Comparison of ENCODE assay signal across 21 cellular contexts in genomic region chr2:165720526-165720925, GRCh38.
DNase-seq lines count a peak whose midpoint lies in the region; ATAC-seq, FAIRE-seq and TF ChIP-seq lines count a peak whose summit lies in the region.
"Had no signal": no experiment of that assay in that cellular context is flagged by ENCODE, and none has a peak within 500 bp of the region (broad histone marks: within the 10 kb centered on the region; RNA-seq: fewer than 3 reads in every experiment).

No MANE protein-coding gene starts in this region.

- TF ChIP-seq POLR2A in endothelial cell of umbilical vein (IDR thresholded peaks at IDR 0.05; ENCODE audit: low read depth, low read length): no peak

- no peaks in the 10 kb centered on the region for H3K79me2 ChIP-seq in endothelial cell of umbilical vein (ENCODE audit: control insufficient read depth, insufficient read depth, low read length)

- POLR2A ChIA-PET in BJ (lab: Charles Lee) (interaction anchor here (0.5 kb wide), 1 partner anchor 630 kb away, joined by 7 read pairs; no protein-coding TSS in a partner anchor), endothelial cell of umbilical vein (lab: Charles Lee) (no interaction called here)
- POLR2A ChIA-PET in CD4-positive, alpha-beta T cell (lab: Charles Lee): no interaction called here

- no peaks in the 10 kb centered on the region for H3K36me3 ChIP-seq in BJ (ENCODE audit: control insufficient read depth, insufficient read depth, low read length)
- no peaks in the 10 kb centered on the region for H3K36me3 ChIP-seq in endothelial cell of umbilical vein (ENCODE audit: control insufficient read depth in 2 of 2, extremely low read depth in 1 of 2, insufficient read depth in 2 of 2, low read length in 2 of 2)
- H3K36me3 ChIP-seq: upper lobe of left lung had no signal

- no peak overlapping the region for H2AFZ ChIP-seq in endothelial cell of umbilical vein (ENCODE audit: low read depth, low read length)

- H3K9me3 ChIP-seq in endothelial cell of umbilical vein (replicated peaks; ENCODE audit: control insufficient read depth, insufficient read depth, low read length): no peaks in the 10 kb centered on the region
- no peaks in the 10 kb centered on the region for H3K9me3 ChIP-seq in CD4-positive, alpha-beta T cell (ENCODE audit: control insufficient read depth, low read length)
- H3K9me3 ChIP-seq: upper lobe of left lung had no signal

- no peak for TF ChIP-seq CTCF in BJ (IDR thresholded peaks at IDR 0.05; ENCODE audit: insufficient read depth, low read depth, low read length)
- TF ChIP-seq CTCF in endothelial cell of umbilical vein (IDR thresholded peaks at IDR 0.05; ENCODE audit: extremely low read depth in 1 of 2, insufficient read depth in 1 of 2, low read depth in 1 of 2, low read length in 2 of 2): no peak
- no peak for TF ChIP-seq CTCF in CD4-positive, alpha-beta T cell (IDR thresholded peaks at IDR 0.05)

- no peak overlapping the region for H3K4me3 Mint-ChIP-seq in CD4-positive, alpha-beta T cell
- H3K4me3 Mint-ChIP-seq: CD14-positive monocyte; stimulated activated naive B cell treated with anti-CD40 and anti-IgM and Interleukin-4, amounts not matched to agents 10 μg/mL and 1 μg/mL and 100 μg/mL, for 72 hours had no signal

- no peak for ATAC-seq in CD4-positive, alpha-beta T cell (ENCODE audit: poor library complexity)
- ATAC-seq: foreskin keratinocyte; HCT116; PC-3; stimulated activated naive B cell treated with anti-CD40 and anti-IgM and Interleukin-4, amounts not matched to agents 10 μg/mL and 1 μg/mL and 100 μg/mL, for 72 hours had no signal

- DNase-seq in BJ (ENCODE audit: low read depth) (peak; percentile 88), M059J (ENCODE audit: low read depth) (peak; percentile 89), endothelial cell of umbilical vein (ENCODE audit: low read depth, low spot score) (no peak), non-pigmented ciliary epithelial cell (ENCODE audit: low read depth) (peak; percentile 84), DMS153 (lab: John Stamatoyannopoulos, UW) (no peak), NOMO-1 (lab: John Stamatoyannopoulos, UW; ENCODE audit: unreplicated experiment in 2 of 2) (no peak), islet precursor cell (no peak)
- DNase-seq in CD4-positive, alpha-beta T cell: no peak
- DNase-seq: activated CD8-positive, alpha-beta memory T cell treated with anti-CD3 and anti-CD28 coated beads for 24 hours; aorta; DND-41; foreskin keratinocyte; NCI-H1417 treated with DMSO at 0.1 percent for 48 hours; NCI-H524; PC-3; stimulated activated naive B cell treated with anti-CD40 and anti-IgM and Interleukin-4, amounts not matched to agents 10 μg/mL and 1 μg/mL and 100 μg/mL, for 72 hours; upper lobe of left lung had no signal

- FAIRE-seq in endothelial cell of umbilical vein (lab: Jason Lieb, UNC): peak; percentile 4

- dilution Hi-C loops in endothelial cell of umbilical vein (cut with MboI; ENCODE audit: extremely low pct_ligation_motif_present, low sequenced_read_pairs): no loop called here

- peaks cover 3% of the 10 kb centered on the region for H3K4me1 ChIP-seq in endothelial cell of umbilical vein (ENCODE audit: control insufficient read depth, extremely low read depth, insufficient read depth, low read length)
- H3K4me1 ChIP-seq: upper lobe of left lung had no signal

- H3K27ac Mint-ChIP-seq in CD4-positive, alpha-beta T cell: no peak overlapping the region
- H3K27ac Mint-ChIP-seq: activated T-helper 2 cell treated with anti-CD3 and anti-CD28 coated beads, Interferon-gamma antibody, Interleukin-2, Interleukin-4, amounts not matched to agents 10 μg/mL and 5 μg/mL and 100 μg/mL, durations not matched to agents 14 hours and 24 hours and 36 hours; CD14-positive monocyte; stimulated activated naive B cell treated with anti-CD40 and anti-IgM and Interleukin-4, amounts not matched to agents 10 μg/mL and 1 μg/mL and 100 μg/mL, for 72 hours had no signal

- CTCF ChIA-PET in BJ (lab: Yijun Ruan, JAX): no interaction called here
- CTCF ChIA-PET in endothelial cell of umbilical vein (lab: Charles Lee): no interaction called here
- CTCF ChIA-PET in CD4-positive, alpha-beta T cell (lab: Charles Lee): no interaction called here

- H3K27ac ChIP-seq in endothelial cell of umbilical vein (ENCODE audit: insufficient read depth, low read depth, low read length): no peak overlapping the region
- H3K27ac ChIP-seq in CD4-positive, alpha-beta T cell (ENCODE audit: low read depth, low read length): no peak overlapping the region
- H3K27ac ChIP-seq: foreskin keratinocyte, skin epidermis, upper lobe of left lung had no signal

- intact Hi-C loops in endothelial cell of umbilical vein (cut with micrococcal nuclease): no loop called here
- intact Hi-C loops in CD4-positive, alpha-beta T cell (cut with DNase I, micrococcal nuclease): no loop called here

- no peaks in the 10 kb centered on the region for H3K4me1 Mint-ChIP-seq in CD4-positive, alpha-beta T cell (ENCODE audit: low read depth)
- H3K4me1 Mint-ChIP-seq: CD14-positive monocyte had no signal

- H3K36me3 Mint-ChIP-seq in CD4-positive, alpha-beta T cell (ENCODE audit: low read depth): no peaks in the 10 kb centered on the region
- H3K36me3 Mint-ChIP-seq: CD14-positive monocyte; stimulated activated naive B cell treated with anti-CD40 and anti-IgM and Interleukin-4, amounts not matched to agents 10 μg/mL and 1 μg/mL and 100 μg/mL, for 72 hours had no signal

- no peaks in the 10 kb centered on the region for H3K9me1 ChIP-seq in endothelial cell of umbilical vein (replicated peaks; ENCODE audit: control insufficient read depth, extremely low read depth, insufficient read depth, low read length)

- H3K9me3 Mint-ChIP-seq in CD4-positive, alpha-beta T cell: no peaks in the 10 kb centered on the region
- H3K9me3 Mint-ChIP-seq: activated T-helper 2 cell treated with anti-CD3 and anti-CD28 coated beads, Interferon-gamma antibody, Interleukin-2, Interleukin-4, amounts not matched to agents 10 μg/mL and 5 μg/mL and 100 μg/mL, durations not matched to agents 14 hours and 24 hours and 36 hours; stimulated activated naive B cell treated with anti-CD40 and anti-IgM and Interleukin-4, amounts not matched to agents 10 μg/mL and 1 μg/mL and 100 μg/mL, for 72 hours had no signal

- H3K27me3 ChIP-seq in BJ (ENCODE audit: control insufficient read depth, insufficient read depth, low read length) (no peaks in the 10 kb centered on the region), endothelial cell of umbilical vein (ENCODE audit: control insufficient read depth in 2 of 2, insufficient read depth in 2 of 2, low read length in 2 of 2) (no peaks in the 10 kb centered on the region)
- no peaks in the 10 kb centered on the region for H3K27me3 ChIP-seq in CD4-positive, alpha-beta T cell (ENCODE audit: control insufficient read depth, insufficient read depth, low read length)
- H3K27me3 ChIP-seq: foreskin keratinocyte, upper lobe of left lung had no signal

- BruUV-seq in endothelial cell of umbilical vein (replicated peaks; lab: Mats Ljungman, UMichigan): no TSS peak

- H3K9ac ChIP-seq in endothelial cell of umbilical vein (replicated peaks; ENCODE audit: extremely low read depth, insufficient read depth, low read length): no peak overlapping the region

- H3K27me3 Mint-ChIP-seq in CD4-positive, alpha-beta T cell: peaks cover 4% of the 10 kb centered on the region
- H3K27me3 Mint-ChIP-seq: stimulated activated naive B cell treated with anti-CD40 and anti-IgM and Interleukin-4, amounts not matched to agents 10 μg/mL and 1 μg/mL and 100 μg/mL, for 72 hours had no signal

- no peaks in the 10 kb centered on the region for H4K20me1 ChIP-seq in endothelial cell of umbilical vein (replicated peaks; ENCODE audit: control insufficient read depth, extremely low read depth, insufficient read depth, low read length)

- H3K4me3 ChIP-seq in BJ (ENCODE audit: low read depth, low read length) (no peak overlapping the region), endothelial cell of umbilical vein (replicated peaks in 1 of 3; ENCODE audit: insufficient read depth in 1 of 3, low read depth in 1 of 3, low read length in 3 of 3) (no peak overlapping the region)
- H3K4me3 ChIP-seq: skin epidermis, upper lobe of left lung had no signal

- H3K4me2 ChIP-seq in endothelial cell of umbilical vein (ENCODE audit: insufficient read depth, low read length): no peak overlapping the region

TF ChIP-seq in endothelial cell of umbilical vein, 7 proteins besides CTCF, POLR2A, EP300 and RAD21:
- TF ChIP-seq POLR2AphosphoS5 (IDR thresholded peaks at IDR 0.05; ENCODE audit: insufficient read depth, low read depth, low read length) (no peak), JUN (IDR thresholded peaks at IDR 0.05; ENCODE audit: borderline replicate concordance, insufficient read depth, insufficient read length, low read depth) (no peak), MYC (IDR thresholded peaks at IDR 0.05; ENCODE audit: low read depth, low read length) (no peak), EZH2 (IDR thresholded peaks at IDR 0.05; ENCODE audit: borderline replicate concordance, low read depth, low read length, severe bottlenecking) (no peak), GATA2 (IDR thresholded peaks at IDR 0.05; ENCODE audit: insufficient read depth, insufficient read length, low read depth, low read length) (no peak), MAX (IDR thresholded peaks at IDR 0.05; ENCODE audit: insufficient read depth, insufficient read length) (no peak), FOS (IDR thresholded peaks at IDR 0.05; ENCODE audit: borderline replicate concordance, insufficient read depth, low read length) (no peak)

Comparison
In these comparisons a context has a peak if more than half of its experiments do, and no peak if none do; other contexts are left out.
1. DNase-seq: peak in BJ (single experiment), M059J (single experiment) and non-pigmented ciliary epithelial cell (single experiment); none in endothelial cell of umbilical vein (single experiment), DMS153 (single experiment), CD4-positive, alpha-beta T cell (0 of 10), NOMO-1 (0 of 2) and islet precursor cell (single experiment).